In the genomic region with DNA sequence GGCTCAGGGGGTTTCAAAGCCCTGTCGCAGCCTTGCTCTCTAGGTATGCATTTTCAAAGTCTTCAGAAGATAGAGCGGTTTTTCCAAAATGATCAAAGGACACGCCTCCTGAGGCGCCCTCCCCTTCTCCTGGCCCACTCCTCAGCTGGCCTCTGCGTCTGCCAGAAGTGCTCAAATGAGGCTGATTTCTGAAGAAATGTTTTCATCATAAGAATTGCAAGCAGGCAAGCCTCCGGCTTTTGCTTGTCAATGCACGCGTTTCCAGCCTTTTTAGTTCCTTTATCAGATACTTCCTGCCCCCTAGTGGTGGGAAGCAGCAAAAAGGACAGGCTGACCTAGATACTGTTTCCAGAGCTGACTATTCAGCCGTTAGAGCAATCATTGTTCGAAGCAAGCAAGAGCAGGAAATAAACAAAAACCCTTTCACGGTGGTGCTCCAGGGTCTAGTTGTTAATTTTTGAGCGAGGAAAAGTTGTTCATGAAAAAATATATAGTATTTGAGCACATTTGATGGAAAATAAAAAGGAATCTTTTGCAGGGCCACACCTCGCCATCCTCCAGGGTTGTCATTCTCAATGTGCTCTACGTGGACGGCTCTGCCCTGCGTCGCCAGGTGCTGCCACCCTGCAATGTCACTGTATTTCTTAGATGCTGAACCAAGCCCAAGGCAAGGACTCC, we compare ENCODE assay signal across 8 cellular contexts.
A peak's percentile ranks its signal among the peaks of the same experiment; 100 is the strongest.
DNase-seq lines count a peak whose midpoint lies in the region; ATAC-seq and TF ChIP-seq lines count a peak whose summit lies in the region.

No MANE protein-coding gene starts in this region.

- peak overlapping the region; percentile 94 for H3K27ac Mint-ChIP-seq in CD8-positive, alpha-beta T cell
- peak overlapping the region; percentile 77 for H3K27ac Mint-ChIP-seq in activated CD4-positive, alpha-beta memory T cell treated with anti-CD3 and anti-CD28 coated beads, Interleukin-2, amount 10 ng/mL, durations not matched to agents 7 days and 5 days

- H3K4me3 Mint-ChIP-seq in CD8-positive, alpha-beta T cell, result peak overlapping the region; percentile 70
- peak overlapping the region; percentile 14 for H3K4me3 Mint-ChIP-seq in activated CD4-positive, alpha-beta memory T cell treated with anti-CD3 and anti-CD28 coated beads, Interleukin-2, amount 10 ng/mL, durations not matched to agents 7 days and 5 days

- H3K4me1 Mint-ChIP-seq in CD8-positive, alpha-beta T cell (ENCODE audit: low read depth), result peaks cover 42% of the 10 kb centered on the region
- peaks cover 44% of the 10 kb centered on the region for H3K4me1 Mint-ChIP-seq in activated CD4-positive, alpha-beta memory T cell treated with anti-CD3 and anti-CD28 coated beads, Interleukin-2, amount 10 ng/mL, durations not matched to agents 7 days and 5 days

- no peaks in the 10 kb centered on the region for H3K27me3 ChIP-seq in CD8-positive, alpha-beta T cell (ENCODE audit: insufficient read depth, low read length)
- H3K27me3 ChIP-seq in HL-60 (ENCODE audit: insufficient read depth, poor library complexity, severe bottlenecking) (no peaks in the 10 kb centered on the region), lower lobe of right lung (ENCODE audit: low read depth) (no peaks in the 10 kb centered on the region)

- H3K9me3 ChIP-seq in CD8-positive, alpha-beta T cell (ENCODE audit: low read length), result peaks cover 6% of the 10 kb centered on the region
- no peaks in the 10 kb centered on the region for H3K9me3 ChIP-seq in lower lobe of right lung

- peak; percentile 91 for TF ChIP-seq CTCF in CD8-positive, alpha-beta T cell (IDR thresholded peaks at IDR 0.05)
- peak; percentile 74 for TF ChIP-seq CTCF in HL-60 (IDR thresholded peaks at IDR 0.05; ENCODE audit: insufficient read depth, low read length)
- TF ChIP-seq CTCF in lower lobe of right lung (IDR thresholded peaks at IDR 0.05), result peak; percentile 86

- peaks cover 20% of the 10 kb centered on the region for H3K36me3 Mint-ChIP-seq in CD8-positive, alpha-beta T cell
- H3K36me3 Mint-ChIP-seq in activated CD4-positive, alpha-beta memory T cell treated with anti-CD3 and anti-CD28 coated beads, Interleukin-2, amount 10 ng/mL, durations not matched to agents 7 days and 5 days (ENCODE audit: low read depth), result peaks cover 28% of the 10 kb centered on the region

- no peaks in the 10 kb centered on the region for H3K36me3 ChIP-seq in CD8-positive, alpha-beta T cell (ENCODE audit: insufficient read depth, low read length)
- no peaks in the 10 kb centered on the region for H3K36me3 ChIP-seq in lower lobe of right lung

- H3K4me1 ChIP-seq in CD8-positive, alpha-beta T cell (ENCODE audit: insufficient read depth, low read length), result peaks cover 23% of the 10 kb centered on the region
- H3K4me1 ChIP-seq in lower lobe of right lung, result peaks cover 9% of the 10 kb centered on the region

- no peak overlapping the region for H3K27ac ChIP-seq in CD8-positive, alpha-beta T cell (ENCODE audit: low read depth, low read length)
- H3K27ac ChIP-seq in HL-60 (replicated peaks) (no peak overlapping the region), lower lobe of right lung (no peak overlapping the region)

- CTCF ChIA-PET in CD8-positive, alpha-beta T cell (lab: Charles Lee), result interaction anchor here (0.6 to 3.5 kb wide), 44 partner anchors 9 to 515 kb away, joined by 3 to 31 read pairs (median 4); a partner anchor contains a TSS
- CTCF ChIA-PET in activated CD4-positive, alpha-beta memory T cell treated with anti-CD3 and anti-CD28 coated beads, Interleukin-2, amount 10 ng/mL, durations not matched to agents 7 days and 5 days (lab: Charles Lee), result interaction anchor here (0.6 to 4.1 kb wide), 28 partner anchors 9 to 824 kb away, joined by 3 to 37 read pairs (median 4); a partner anchor contains a TSS

- intact Hi-C loops in CD8-positive, alpha-beta T cell (cut with DNase I, micrococcal nuclease), result loop anchor here (1.0 to 10.0 kb wide), 11 partner anchors 10 to 516 kb away; a partner anchor contains a TSS
- intact Hi-C loops in lower lobe of right lung (cut with DNase I), result no loop called here

- no peak overlapping the region for H3K4me3 ChIP-seq in CD8-positive, alpha-beta T cell (ENCODE audit: low read depth, low read length)
- H3K4me3 ChIP-seq in HL-60 (replicated peaks; ENCODE audit: insufficient read depth, low read length) (no peak overlapping the region), lower lobe of right lung (no peak overlapping the region)

- ATAC-seq in CD8-positive, alpha-beta T cell, result peak; percentile 85
- ATAC-seq in GM19455 (IDR thresholded peaks at IDR 0.05; ENCODE audit: unreplicated experiment) (peak; percentile 96), lower lobe of right lung (peak; percentile 88 to 90)

- peak; percentile 61 to 87 (median 84) for DNase-seq in CD8-positive, alpha-beta T cell
- DNase-seq in HL-60 (ENCODE audit: low read depth in 1 of 2, low spot score in 1 of 2) (peak; percentile 28 to 86), NCI-H82 (lab: John Stamatoyannopoulos, UW) (peak; percentile 95), ecto neural progenitor cell (ENCODE audit: low spot score) (peak; percentile 76), lower lobe of right lung (peak; percentile 63)
- peak; percentile 87 for DNase-seq in activated CD4-positive, alpha-beta memory T cell treated with anti-CD3 and anti-CD28 coated beads, Interleukin-2, amount 10 ng/mL, durations not matched to agents 7 days and 5 days
- DNase-seq in stimulated activated CD8-positive, alpha-beta memory T cell treated with anti-CD3 and anti-CD28 coated beads, Interleukin-12 subunit alpha, Interleukin-12 subunit beta, amount 100 ng/mL, for 24 hours (ENCODE audit: extremely low read depth), result peak; percentile 54

- H3K9me3 Mint-ChIP-seq in CD8-positive, alpha-beta T cell, result peaks cover 14% of the 10 kb centered on the region
- H3K9me3 Mint-ChIP-seq in activated CD4-positive, alpha-beta memory T cell treated with anti-CD3 and anti-CD28 coated beads, Interleukin-2, amount 10 ng/mL, durations not matched to agents 7 days and 5 days, result peaks cover 11% of the 10 kb centered on the region

- POLR2A ChIA-PET in CD8-positive, alpha-beta T cell (lab: Charles Lee), result interaction anchor here (0.7 to 2.0 kb wide), 8 partner anchors 14 to 242 kb away, joined by 3 to 12 read pairs (median 4); a partner anchor contains a TSS
- POLR2A ChIA-PET in activated CD4-positive, alpha-beta memory T cell treated with anti-CD3 and anti-CD28 coated beads, Interleukin-2, amount 10 ng/mL, durations not matched to agents 7 days and 5 days (lab: Charles Lee), result interaction anchor here (0.5 to 2.4 kb wide), 14 partner anchors 8 to 614 kb away, joined by 3 to 20 read pairs (median 4); a partner anchor contains a TSS

- no peaks in the 10 kb centered on the region for H3K27me3 Mint-ChIP-seq in CD8-positive, alpha-beta T cell (ENCODE audit: low read depth)
- no peaks in the 10 kb centered on the region for H3K27me3 Mint-ChIP-seq in activated CD4-positive, alpha-beta memory T cell treated with anti-CD3 and anti-CD28 coated beads, Interleukin-2, amount 10 ng/mL, durations not matched to agents 7 days and 5 days
